1 cellular context compared by ENCODE assay signal in the genomic region with DNA sequence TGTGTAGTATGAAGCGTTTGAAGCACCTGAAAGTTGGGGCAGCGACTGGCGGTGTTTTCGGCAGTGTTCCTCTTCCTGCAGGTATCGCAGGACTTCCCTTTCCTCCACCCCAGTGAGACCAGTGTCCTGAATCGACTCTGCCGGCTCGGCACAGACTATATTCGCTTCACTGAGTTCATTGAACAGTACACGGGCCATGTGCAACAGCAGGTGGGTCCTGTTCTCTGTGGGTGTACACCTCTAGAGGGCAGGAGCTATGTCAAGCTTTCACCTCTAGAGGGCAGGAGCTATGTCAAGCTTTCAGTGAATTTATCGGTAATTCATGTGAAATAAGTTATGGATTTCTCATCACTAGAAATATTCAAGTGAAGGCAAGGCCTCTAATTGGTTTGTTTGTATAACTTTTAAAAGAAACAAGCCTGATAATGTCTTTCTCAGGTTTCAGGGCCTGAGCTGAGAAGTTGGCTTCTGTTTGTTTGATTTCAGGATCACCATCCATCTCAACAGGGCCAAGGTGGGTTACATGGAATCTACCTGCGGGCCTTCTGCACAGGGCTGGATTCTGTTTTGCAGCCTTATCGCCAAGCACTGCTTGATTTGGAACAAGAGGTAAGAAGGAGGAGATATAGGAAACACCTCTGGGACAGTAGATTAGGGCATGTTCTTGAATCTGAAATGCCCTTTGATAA.
TF ChIP-seq lines count a peak whose summit lies in the region.

No MANE protein-coding gene starts in this region.

TF ChIP-seq in GM12878, 131 proteins besides CTCF, POLR2A, EP300 and RAD21:
- TF ChIP-seq SMC3 (IDR thresholded peaks at IDR 0.05; ENCODE audit: borderline replicate concordance, low read length): peak; percentile 13; the same call in 1 of the 2 replicates
- TF ChIP-seq PAX5 (IDR thresholded peaks at IDR 0.05; ENCODE audit: borderline replicate concordance, low read depth, low read length): 0 out of 2 replicates have a peak, but pooled peaks have one; percentile 52
- 0 out of 2 replicates have a peak, but pooled peaks have one; percentile 24 for TF ChIP-seq MLLT1 (IDR thresholded peaks at IDR 0.05)
- 0 out of 2 replicates have a peak, but pooled peaks have one; percentile 20 for TF ChIP-seq MXI1 (IDR thresholded peaks at IDR 0.05; ENCODE audit: low read depth, low read length)
- TF ChIP-seq ZNF24 (IDR thresholded peaks at IDR 0.05): no peak
- TF ChIP-seq, protein P1, sequence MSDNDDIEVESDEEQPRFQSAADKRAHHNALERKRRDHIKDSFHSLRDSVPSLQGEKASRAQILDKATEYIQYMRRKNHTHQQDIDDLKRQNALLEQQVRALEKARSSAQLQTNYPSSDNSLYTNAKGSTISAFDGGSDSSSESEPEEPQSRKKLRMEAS (IDR thresholded peaks at IDR 0.05; ENCODE audit: low read depth, low read length): 0 out of 2 replicates have a peak, but pooled peaks have one; percentile 19
- no peak for TF ChIP-seq TBL1XR1 (IDR thresholded peaks at IDR 0.05; ENCODE audit: low read depth, low read length)
